8 cellular contexts compared by ENCODE assay signal in genomic region chr17:66466933-66467367, GRCh38.
DNase-seq lines count a peak whose midpoint lies in the region; ATAC-seq lines count a peak whose summit lies in the region.

No MANE protein-coding gene starts in this region.

- peak overlapping the region; percentile 23 for H3K4me3 ChIP-seq in rectal smooth muscle tissue (ENCODE audit: low read length)

- peak overlapping the region; percentile 54 for H3K27ac ChIP-seq in rectal smooth muscle tissue (ENCODE audit: low read depth, low read length)

- no peaks in the 10 kb centered on the region for H3K27me3 ChIP-seq in rectal smooth muscle tissue (ENCODE audit: control insufficient read depth, insufficient read depth, low read length)

- no peak overlapping the region for H3K9ac ChIP-seq in rectal smooth muscle tissue (ENCODE audit: low read length)

- DNase-seq in activated CD8-positive, alpha-beta memory T cell treated with anti-CD3 and anti-CD28 coated beads for 24 hours, result peak; percentile 64
- DNase-seq in activated CD8-positive, alpha-beta memory T cell treated with anti-CD3 and anti-CD28 coated beads, Interleukin-2, amount 50 U/mL, for 4 hours, result no peak
- peak; percentile 14 for DNase-seq in SKM-1 (lab: John Stamatoyannopoulos, UW; ENCODE audit: unreplicated experiment)
- DNase-seq in dermis microvascular lymphatic vessel endothelial cell (ENCODE audit: low read depth in 2 of 2), result peak; percentile 21 to 89

- ATAC-seq in GM19467 (IDR thresholded peaks at IDR 0.05; ENCODE audit: unreplicated experiment), result no peak
- ATAC-seq in GM19397 (IDR thresholded peaks at IDR 0.05; ENCODE audit: unreplicated experiment), result no peak
- no peak for ATAC-seq in HG03139 (IDR thresholded peaks at IDR 0.05; ENCODE audit: unreplicated experiment)

- peaks cover 23% of the 10 kb centered on the region for H3K4me1 ChIP-seq in rectal smooth muscle tissue (ENCODE audit: control insufficient read depth, insufficient read depth, low read length)

- no peaks in the 10 kb centered on the region for H3K36me3 ChIP-seq in rectal smooth muscle tissue (ENCODE audit: control insufficient read depth, insufficient read depth, low read length)
